ENCODE assay signal across 20 cellular contexts in the genomic region with DNA sequence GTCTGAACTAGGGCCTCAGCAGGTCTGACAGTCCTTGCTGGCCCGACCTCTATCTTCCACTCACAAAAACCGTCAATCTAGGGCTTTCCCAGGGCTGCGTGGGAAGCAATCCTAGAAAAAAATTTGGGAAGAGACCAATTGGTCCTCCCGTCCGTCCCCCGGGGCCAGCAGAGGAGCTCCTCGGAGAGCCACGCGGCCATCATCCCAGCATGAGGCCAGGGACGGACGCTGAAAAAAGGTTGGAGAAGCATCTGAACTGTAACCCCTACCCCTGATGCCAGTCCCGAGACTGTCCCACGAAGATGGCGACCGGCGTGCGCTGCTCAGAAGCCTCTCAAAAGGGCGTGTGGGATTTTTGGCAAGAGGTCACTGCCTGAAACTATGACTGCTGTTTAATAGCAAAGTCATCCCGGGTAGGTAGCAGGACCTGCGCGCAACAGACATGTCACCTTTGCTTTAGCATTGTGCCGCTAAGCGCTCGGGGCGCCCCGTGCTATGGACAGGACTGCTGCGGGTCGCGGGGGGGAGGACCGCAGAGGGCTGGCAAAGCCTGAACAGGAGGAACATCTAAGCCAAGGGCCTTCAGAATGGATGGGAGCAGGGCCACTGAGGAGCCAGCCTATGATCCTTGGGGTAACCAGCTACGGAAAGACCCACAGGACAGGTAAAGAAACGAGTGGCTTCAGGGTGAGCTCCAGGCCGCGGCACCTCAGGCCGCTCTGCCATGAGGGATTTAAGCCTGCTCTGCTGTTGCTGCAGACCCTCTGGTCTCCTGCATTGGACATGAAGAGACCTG. TPM values are rescaled to one million over a fixed set of nuclear protein-coding genes. Genes with fewer than 3 reads are reported as not detected.
A peak's percentile ranks its signal among the peaks of the same experiment; 100 is the strongest.
DNase-seq lines count a peak whose midpoint lies in the region; ATAC-seq and TF ChIP-seq lines count a peak whose summit lies in the region.
"Had no signal": no experiment of that assay in that cellular context is flagged by ENCODE, and none has a peak within 500 bp of the region (broad histone marks: within the 10 kb centered on the region; RNA-seq: fewer than 3 reads in every experiment).

No MANE protein-coding gene starts in this region.

- peaks cover 29% of the 10 kb centered on the region for H3K79me2 ChIP-seq in neural progenitor cell (ENCODE audit: low read depth)

- ATAC-seq in aorta (ENCODE audit: low FRiP score) = no peak
- ATAC-seq in GM19467 (IDR thresholded peaks at IDR 0.05; ENCODE audit: unreplicated experiment) = no peak
- ATAC-seq: Panc1 had no signal

- TF ChIP-seq CTCF in left ventricle myocardium inferior (IDR thresholded peaks at IDR 0.05; ENCODE audit: borderline replicate concordance) = no peak
- no peak for TF ChIP-seq CTCF in neural progenitor cell (IDR thresholded peaks at IDR 0.05)

- H3K4me3 Mint-ChIP-seq in activated T-helper 1 cell treated with anti-CD3 and anti-CD28 coated beads, Interleukin-12 subunit alpha, Interleukin-12 subunit beta, Interleukin-2, Interleukin-4 antibody, amounts not matched to agents 30 ng/mL and 10 ng/mL and 1 ng/mL, durations not matched to agents 14 hours and 24 hours and 36 hours = no peak overlapping the region
- H3K4me3 Mint-ChIP-seq in neural progenitor cell = peak overlapping the region; percentile 50

- H2AFZ ChIP-seq in neural progenitor cell (replicated peaks) = no peak overlapping the region

- no peak overlapping the region for H3K4me2 ChIP-seq in neural progenitor cell
- H3K4me2 ChIP-seq: A549, BLaER1 had no signal

- WGBS in aorta, 2 donors = 89 to 90% methylated on average over 35 of the region's 35 CpGs

- H3K9me3 Mint-ChIP-seq in activated T-helper 1 cell treated with anti-CD3 and anti-CD28 coated beads, Interleukin-12 subunit alpha, Interleukin-12 subunit beta, Interleukin-2, Interleukin-4 antibody, amounts not matched to agents 30 ng/mL and 10 ng/mL and 1 ng/mL, durations not matched to agents 14 hours and 24 hours and 36 hours = no peaks in the 10 kb centered on the region
- no peaks in the 10 kb centered on the region for H3K9me3 Mint-ChIP-seq in neural progenitor cell

- H3K36me3 Mint-ChIP-seq in activated T-helper 1 cell treated with anti-CD3 and anti-CD28 coated beads, Interleukin-12 subunit alpha, Interleukin-12 subunit beta, Interleukin-2, Interleukin-4 antibody, amounts not matched to agents 30 ng/mL and 10 ng/mL and 1 ng/mL, durations not matched to agents 14 hours and 24 hours and 36 hours (ENCODE audit: low read depth) = peaks cover 23% of the 10 kb centered on the region
- peaks cover 26% of the 10 kb centered on the region for H3K36me3 Mint-ChIP-seq in neural progenitor cell

- H3K9ac ChIP-seq in neural progenitor cell = no peak overlapping the region
- H3K9ac ChIP-seq: BLaER1 had no signal

- H3K4me1 ChIP-seq in left ventricle myocardium inferior = peaks cover 73% of the 10 kb centered on the region
- H3K4me1 ChIP-seq in neural progenitor cell = no peaks in the 10 kb centered on the region
- H3K4me1 ChIP-seq in aorta (ENCODE audit: control insufficient read depth in 1 of 2, insufficient read depth in 2 of 2, low read length in 2 of 2) = no peaks in the 10 kb centered on the region
- H3K4me1 ChIP-seq: A549, BLaER1 had no signal

- no peaks in the 10 kb centered on the region for H3K27me3 Mint-ChIP-seq in activated T-helper 1 cell treated with anti-CD3 and anti-CD28 coated beads, Interleukin-12 subunit alpha, Interleukin-12 subunit beta, Interleukin-2, Interleukin-4 antibody, amounts not matched to agents 30 ng/mL and 10 ng/mL and 1 ng/mL, durations not matched to agents 14 hours and 24 hours and 36 hours (ENCODE audit: insufficient read depth)
- H3K27me3 Mint-ChIP-seq in neural progenitor cell (ENCODE audit: insufficient read depth, low read depth) = no peaks in the 10 kb centered on the region
- H3K27me3 Mint-ChIP-seq: CD4-positive, alpha-beta memory T cell had no signal

- DNase-seq in left ventricle myocardium inferior = no peak
- DNase-seq in cardiac septum (ENCODE audit: low spot score) = no peak
- DNase-seq in activated T-helper 1 cell treated with anti-CD3 and anti-CD28 coated beads, Interleukin-12 subunit alpha, Interleukin-12 subunit beta, Interleukin-2, Interleukin-4 antibody, amounts not matched to agents 30 ng/mL and 10 ng/mL and 1 ng/mL, durations not matched to agents 14 hours and 24 hours and 36 hours (ENCODE audit: low spot score) = no peak
- DNase-seq in neural progenitor cell (ENCODE audit: low spot score) = no peak
- DNase-seq in aorta = peak; percentile 41 to 64
- DNase-seq in stimulated activated naive CD4-positive, alpha-beta T cell (lab: John Stamatoyannopoulos, UW) = no peak
- DNase-seq: Calu3; CD4-positive, alpha-beta memory T cell; EL; H7; KBM-7; NCI-H1105 treated with DMSO at 0.1 percent for 48 hours; NCI-H1694; NCI-H2081 treated with DMSO at 0.1 percent for 48 hours; NCI-H446 treated with DMSO at 0.1 percent for 48 hours; NCI-H69 had no signal

- no peak overlapping the region for H3K4me3 ChIP-seq in left ventricle myocardium inferior
- no peak overlapping the region for H3K4me3 ChIP-seq in neural progenitor cell
- H3K4me3 ChIP-seq in aorta (ENCODE audit: low read length in 2 of 2) = no peak overlapping the region
- H3K4me3 ChIP-seq: A549, BLaER1 had no signal

- H4K20me1 ChIP-seq in neural progenitor cell (ENCODE audit: low read depth) = peaks cover 18% of the 10 kb centered on the region

- H3K27ac ChIP-seq in left ventricle myocardium inferior (replicated peaks) = peak overlapping the region; percentile 85
- H3K27ac ChIP-seq in neural progenitor cell = no peak overlapping the region
- H3K27ac ChIP-seq in aorta (ENCODE audit: low read depth in 1 of 2, low read length in 2 of 2) = no peak overlapping the region
- H3K27ac ChIP-seq: A549, BLaER1 had no signal

- H3K9me3 ChIP-seq in left ventricle myocardium inferior (replicated peaks) (no peaks in the 10 kb centered on the region), neural progenitor cell (ENCODE audit: low read depth) (no peaks in the 10 kb centered on the region), aorta (ENCODE audit: control insufficient read depth, low read length) (no peaks in the 10 kb centered on the region)
- H3K9me3 ChIP-seq: A549 had no signal

- H3K27me3 ChIP-seq in left ventricle myocardium inferior (ENCODE audit: low read depth) (no peaks in the 10 kb centered on the region), neural progenitor cell (no peaks in the 10 kb centered on the region), aorta (ENCODE audit: control insufficient read depth in 1 of 2, insufficient read depth in 2 of 2, low read length in 1 of 2) (no peaks in the 10 kb centered on the region)
- H3K27me3 ChIP-seq: BLaER1 had no signal

- H3K36me3 ChIP-seq in left ventricle myocardium inferior = peaks cover 97% of the 10 kb centered on the region
- H3K36me3 ChIP-seq in neural progenitor cell = peaks cover 5% of the 10 kb centered on the region
- peaks cover 5% of the 10 kb centered on the region in 2 donors for H3K36me3 ChIP-seq in aorta (ENCODE audit: control insufficient read depth in 1 of 2, insufficient read depth in 2 of 2, low read length in 1 of 2)

- no peaks in the 10 kb centered on the region for H3K4me1 Mint-ChIP-seq in activated T-helper 1 cell treated with anti-CD3 and anti-CD28 coated beads, Interleukin-12 subunit alpha, Interleukin-12 subunit beta, Interleukin-2, Interleukin-4 antibody, amounts not matched to agents 30 ng/mL and 10 ng/mL and 1 ng/mL, durations not matched to agents 14 hours and 24 hours and 36 hours (ENCODE audit: low read depth)
- no peaks in the 10 kb centered on the region for H3K4me1 Mint-ChIP-seq in neural progenitor cell

- H3F3A ChIP-seq in neural progenitor cell (ENCODE audit: low read depth) = no peaks in the 10 kb centered on the region

- intact Hi-C loops in left ventricle myocardium inferior (cut with micrococcal nuclease) (no loop called here), cardiac septum (cut with DNase I) (no loop called here), aorta (cut with DNase I) (no loop called here)
- intact Hi-C loops in activated T-helper 1 cell treated with anti-CD3 and anti-CD28 coated beads, Interleukin-12 subunit alpha, Interleukin-12 subunit beta, Interleukin-2, Interleukin-4 antibody, amounts not matched to agents 30 ng/mL and 10 ng/mL and 1 ng/mL, durations not matched to agents 14 hours and 24 hours and 36 hours (cut with micrococcal nuclease) = no loop called here

- H3K27ac Mint-ChIP-seq in activated T-helper 1 cell treated with anti-CD3 and anti-CD28 coated beads, Interleukin-12 subunit alpha, Interleukin-12 subunit beta, Interleukin-2, Interleukin-4 antibody, amounts not matched to agents 30 ng/mL and 10 ng/mL and 1 ng/mL, durations not matched to agents 14 hours and 24 hours and 36 hours = peak overlapping the region; percentile 29
- H3K27ac Mint-ChIP-seq in neural progenitor cell = peak overlapping the region; percentile 92

RNA-seq across cellular contexts. Expression of a gene that starts 10.6 kb away (rescaled TPM):
- 21.8 TPM for total RNA-seq in left ventricle myocardium inferior
- 19.2 TPM for total RNA-seq in cardiac septum
- 52.7 and 57.5 TPM in 2 replicates for total RNA-seq in activated T-helper 1 cell treated with anti-CD3 and anti-CD28 coated beads, Interleukin-12 subunit alpha, Interleukin-12 subunit beta, Interleukin-2, Interleukin-4 antibody, amounts not matched to agents 30 ng/mL and 10 ng/mL and 1 ng/mL, durations not matched to agents 14 hours and 24 hours and 36 hours
- total RNA-seq in neural progenitor cell (ENCODE audit: low replicate concordance) = 20.1 and 23.7 TPM in 2 replicates
- total RNA-seq in aorta = 10 to 100 TPM; 35.3 to 48.1 TPM
- polyA plus RNA-seq in aorta = 10 to 100 TPM in 1 of 2 donors, 1 to 10 TPM in 1; 7.5 to 22.2 TPM

RNA-seq across cellular contexts. Expression of a gene that starts 36.7 kb away (rescaled TPM):
- total RNA-seq in left ventricle myocardium inferior (60.9 TPM), cardiac septum (72.3 TPM), neural progenitor cell (ENCODE audit: low replicate concordance) (14.5 and 20.9 TPM in 2 replicates), aorta (100 to 1,000 TPM; 123 to 126 TPM)
- 122 and 129 TPM in 2 replicates for total RNA-seq in activated T-helper 1 cell treated with anti-CD3 and anti-CD28 coated beads, Interleukin-12 subunit alpha, Interleukin-12 subunit beta, Interleukin-2, Interleukin-4 antibody, amounts not matched to agents 30 ng/mL and 10 ng/mL and 1 ng/mL, durations not matched to agents 14 hours and 24 hours and 36 hours
- 10 to 100 TPM; 12.3 to 50.6 TPM for polyA plus RNA-seq in aorta

RNA-seq across cellular contexts. Expression of a gene that starts 49.8 kb away (rescaled TPM):
- total RNA-seq in left ventricle myocardium inferior (74.5 TPM), cardiac septum (63.1 TPM), neural progenitor cell (ENCODE audit: low replicate concordance) (131 and 210 TPM in 2 replicates), aorta (100 to 1,000 TPM in 1 of 2 donors, 10 to 100 TPM in 1; 70.8 to 106 TPM)
- total RNA-seq in activated T-helper 1 cell treated with anti-CD3 and anti-CD28 coated beads, Interleukin-12 subunit alpha, Interleukin-12 subunit beta, Interleukin-2, Interleukin-4 antibody, amounts not matched to agents 30 ng/mL and 10 ng/mL and 1 ng/mL, durations not matched to agents 14 hours and 24 hours and 36 hours = 73.8 and 77.9 TPM in 2 replicates
- 100 to 1,000 TPM in 1 of 2 donors, 10 to 100 TPM in 1; 34.7 to 243 TPM for polyA plus RNA-seq in aorta

Comparison
In these comparisons a context has a peak if more than half of its experiments do, and no peak if none do; other contexts are left out.
1. DNase-seq: peak in aorta (2 of 2); none in left ventricle myocardium inferior (single experiment), cardiac septum (single experiment), activated T-helper 1 cell treated with anti-CD3 and anti-CD28 coated beads, Interleukin-12 subunit alpha, Interleukin-12 subunit beta, Interleukin-2, Interleukin-4 antibody, amounts not matched to agents 30 ng/mL and 10 ng/mL and 1 ng/mL, durations not matched to agents 14 hours and 24 hours and 36 hours (single experiment), neural progenitor cell (single experiment) and stimulated activated naive CD4-positive, alpha-beta T cell (0 of 6).